Comparison of ENCODE assay signal across 1 cellular context in genomic region chr15:40104865-40105516, GRCh38.
TF ChIP-seq lines count a peak whose summit lies in the region.

No MANE protein-coding gene starts in this region.

TF ChIP-seq in HEK293, 187 proteins besides CTCF, POLR2A, EP300 and RAD21 (continued from another document and continues in another):
- TF ChIP-seq PATZ1 (tag by site-specific recombination; IDR thresholded peaks at IDR 0.05) = peak; percentile 61; the same call in 1 of the 2 replicates
- TF ChIP-seq PRDM1 (tag by site-specific recombination; IDR thresholded peaks at IDR 0.05) = peak; percentile 41; the same call in 1 of the 2 replicates
- TF ChIP-seq ZNF394 (tag by site-specific recombination; IDR thresholded peaks at IDR 0.05; ENCODE audit: borderline replicate concordance) = peak; percentile 97
- TF ChIP-seq OSR2 (tag by site-specific recombination; IDR thresholded peaks at IDR 0.05) = peak; percentile 36; the same call in 1 of the 2 replicates
- 0 out of 2 replicates have a peak, but pooled peaks have one; percentile 40 for TF ChIP-seq ZBTB11 (tag by site-specific recombination; conservative IDR thresholded peaks at IDR 0.05; ENCODE audit: low read depth)
- TF ChIP-seq KLF17 (tag by site-specific recombination; IDR thresholded peaks at IDR 0.05) = peak; percentile 83; the same call in 1 of the 2 replicates
- peak; percentile 54; the same call in 1 of the 2 replicates for TF ChIP-seq ZNF366 (tag by site-specific recombination; conservative IDR thresholded peaks at IDR 0.05)
- peak; percentile 89 for TF ChIP-seq ZNF423 (tag by site-specific recombination; IDR thresholded peaks at IDR 0.05)
- peak; percentile 74 for TF ChIP-seq ZNF629 (tag by site-specific recombination; IDR thresholded peaks at IDR 0.05)
- TF ChIP-seq ZSCAN23 (tag by site-specific recombination; IDR thresholded peaks at IDR 0.05) = 0 out of 2 replicates have a peak, but pooled peaks have one; percentile 24
- TF ChIP-seq TSHZ1 (tag by site-specific recombination; IDR thresholded peaks at IDR 0.05; ENCODE audit: borderline replicate concordance) = no peak
- TF ChIP-seq ZNF600 (tag by site-specific recombination; IDR thresholded peaks at IDR 0.05) = peak; percentile 95
- TF ChIP-seq ZNF146 (tag by site-specific recombination; IDR thresholded peaks at IDR 0.05) = no peak
- TF ChIP-seq ZBTB8A (tag by site-specific recombination; IDR thresholded peaks at IDR 0.05) = peak; percentile 65
- TF ChIP-seq REST (tag by site-specific recombination; IDR thresholded peaks at IDR 0.05) = 0 out of 2 replicates have a peak, but pooled peaks have one; percentile 50
- TF ChIP-seq SALL2 (tag by site-specific recombination; IDR thresholded peaks at IDR 0.05; ENCODE audit: borderline replicate concordance) = no peak
- TF ChIP-seq ZBTB48 (tag by site-specific recombination; IDR thresholded peaks at IDR 0.05) = peak; percentile 69
- TF ChIP-seq ZBTB10 (tag by site-specific recombination; IDR thresholded peaks at IDR 0.05) = peak; percentile 45; the same call in 1 of the 2 replicates
- peak; percentile 76 for TF ChIP-seq PRDM10 (tag by site-specific recombination; IDR thresholded peaks at IDR 0.05)
- no peak for TF ChIP-seq HOXA7 (CRISPR knock-in tag; IDR thresholded peaks at IDR 0.05; ENCODE audit: borderline replicate concordance)
- TF ChIP-seq ZFP69B (tag by site-specific recombination; IDR thresholded peaks at IDR 0.05) = peak; percentile 58; the same call in 1 of the 2 replicates
- no peak for TF ChIP-seq KLF16 (tag by site-specific recombination; IDR thresholded peaks at IDR 0.05)
- TF ChIP-seq INSM2 (tag by site-specific recombination; IDR thresholded peaks at IDR 0.05) = peak; percentile 30; the same call in 1 of the 2 replicates
- TF ChIP-seq HOXD13 (CRISPR knock-in tag; IDR thresholded peaks at IDR 0.05; ENCODE audit: borderline replicate concordance) = no peak
- peak; percentile 64; the same call in 1 of the 2 replicates for TF ChIP-seq ZBTB44 (tag by site-specific recombination; IDR thresholded peaks at IDR 0.05)
- TF ChIP-seq ZNF660 (tag by site-specific recombination; IDR thresholded peaks at IDR 0.05) = peak; percentile 86
- TF ChIP-seq ZNF561 (tag by site-specific recombination; IDR thresholded peaks at IDR 0.05; ENCODE audit: borderline replicate concordance) = 0 out of 2 replicates have a peak, but pooled peaks have one; percentile 13
